In the genomic region with DNA sequence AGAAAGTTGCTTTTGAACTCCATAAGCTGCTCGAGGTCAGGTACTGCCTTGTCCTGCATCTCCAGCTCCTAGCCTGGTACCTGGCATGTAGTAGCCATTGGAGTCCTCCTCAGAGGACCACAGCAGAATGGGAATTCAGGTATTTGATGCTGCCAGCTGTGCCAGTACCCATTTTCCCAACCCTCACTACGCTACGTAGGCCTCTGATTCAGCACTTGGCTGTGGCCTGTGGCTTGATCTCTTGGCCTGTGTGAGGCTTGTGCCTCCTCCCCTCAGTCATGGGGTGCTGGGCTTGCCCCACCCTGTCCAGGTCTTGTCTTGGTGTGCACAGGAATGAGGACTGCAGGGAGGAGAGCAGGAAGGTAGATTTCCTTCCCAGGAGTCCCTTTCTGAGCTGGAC, we compare ENCODE assay signal across 8 cellular contexts. TPM values are rescaled to one million over a fixed set of nuclear protein-coding genes. Genes with fewer than 3 reads are reported as not detected.
DNase-seq lines count a peak whose midpoint lies in the region; ATAC-seq lines count a peak whose summit lies in the region.

No MANE protein-coding gene starts in this region.

- H3K4me2 ChIP-seq in BLaER1: peak overlapping the region; percentile 85

- POLR2A ChIA-PET in activated CD4-positive, alpha-beta T cell treated with anti-CD3 and anti-CD28 coated beads, Interleukin-2, amount 10 ng/mL, durations not matched to agents 7 days and 5 days (lab: Charles Lee): interaction anchor here (0.6 kb wide), 1 partner anchor 10 kb away, joined by 3 read pairs; no protein-coding TSS in a partner anchor

- no peaks in the 10 kb centered on the region for H3K27me3 Mint-ChIP-seq in activated CD4-positive, alpha-beta T cell treated with anti-CD3 and anti-CD28 coated beads, Interleukin-2, amount 10 ng/mL, durations not matched to agents 7 days and 5 days

- peak overlapping the region; percentile 81 for H3K27ac ChIP-seq in BLaER1

- ATAC-seq in GM19372 (IDR thresholded peaks at IDR 0.05; ENCODE audit: low read depth, unreplicated experiment) (peak; percentile 45), HG03342 (IDR thresholded peaks at IDR 0.05; ENCODE audit: unreplicated experiment) (peak; percentile 33), left cardiac atrium (peak; percentile 23 to 77)

- peaks cover 53% of the 10 kb centered on the region for H3K36me3 ChIP-seq in BLaER1

- H3K4me1 Mint-ChIP-seq in activated CD4-positive, alpha-beta T cell treated with anti-CD3 and anti-CD28 coated beads, Interleukin-2, amount 10 ng/mL, durations not matched to agents 7 days and 5 days: peaks cover 68% of the 10 kb centered on the region

- no peaks in the 10 kb centered on the region for H3K27me3 ChIP-seq in BLaER1

- H3K9me3 ChIP-seq in BLaER1: no peaks in the 10 kb centered on the region

- intact Hi-C loops in left cardiac atrium (cut with DNase I): no loop called here

- H3K36me3 Mint-ChIP-seq in activated CD4-positive, alpha-beta T cell treated with anti-CD3 and anti-CD28 coated beads, Interleukin-2, amount 10 ng/mL, durations not matched to agents 7 days and 5 days (ENCODE audit: low read depth): peaks cover 56% of the 10 kb centered on the region

- H4K20me1 ChIP-seq in BLaER1: peaks cover 82% of the 10 kb centered on the region

- H3K4me3 ChIP-seq in BLaER1: peak overlapping the region; percentile 33; the same call in 1 of the 2 replicates

- peak overlapping the region; percentile 37 for H3K4me3 Mint-ChIP-seq in activated CD4-positive, alpha-beta T cell treated with anti-CD3 and anti-CD28 coated beads, Interleukin-2, amount 10 ng/mL, durations not matched to agents 7 days and 5 days

- peak overlapping the region; percentile 85 for H3K27ac Mint-ChIP-seq in activated CD4-positive, alpha-beta T cell treated with anti-CD3 and anti-CD28 coated beads, Interleukin-2, amount 10 ng/mL, durations not matched to agents 7 days and 5 days

- peaks cover 72% of the 10 kb centered on the region for H3K4me1 ChIP-seq in BLaER1

- no peaks in the 10 kb centered on the region for H3K9me3 Mint-ChIP-seq in activated CD4-positive, alpha-beta T cell treated with anti-CD3 and anti-CD28 coated beads, Interleukin-2, amount 10 ng/mL, durations not matched to agents 7 days and 5 days

- H3K9ac ChIP-seq in BLaER1: peak overlapping the region; percentile 31; the same call in 1 of the 2 replicates

- DNase-seq in activated CD4-positive, alpha-beta T cell treated with anti-CD3 and anti-CD28 coated beads, Interleukin-2, amount 10 ng/mL, durations not matched to agents 7 days and 5 days: no peak
- DNase-seq in left cardiac atrium: no peak
- no peak for DNase-seq in NCI-H774 (lab: John Stamatoyannopoulos, UW)
- no peak for DNase-seq in cerebellar cortex (ENCODE audit: low spot score)
- DNase-seq in globus pallidus (ENCODE audit: low spot score): no peak

- CTCF ChIA-PET in activated CD4-positive, alpha-beta T cell treated with anti-CD3 and anti-CD28 coated beads, Interleukin-2, amount 10 ng/mL, durations not matched to agents 7 days and 5 days (lab: Charles Lee): interaction anchor here (1.0 to 1.7 kb wide), 3 partner anchors 9 to 27 kb away, joined by 4 to 6 read pairs (median 5); no protein-coding TSS in a partner anchor

RNA-seq across cellular contexts. Expression of gene OTULIN, which starts 11.8 kb away (rescaled TPM):
- total RNA-seq in activated CD4-positive, alpha-beta T cell treated with anti-CD3 and anti-CD28 coated beads, Interleukin-2, amount 10 ng/mL, durations not matched to agents 7 days and 5 days: 10 to 100 TPM; 62.5 to 63.2 TPM
- total RNA-seq in left cardiac atrium: 10 to 100 TPM; 20.1 to 22.2 TPM
